Comparison of ENCODE assay signal across 7 cellular contexts in the genomic region with DNA sequence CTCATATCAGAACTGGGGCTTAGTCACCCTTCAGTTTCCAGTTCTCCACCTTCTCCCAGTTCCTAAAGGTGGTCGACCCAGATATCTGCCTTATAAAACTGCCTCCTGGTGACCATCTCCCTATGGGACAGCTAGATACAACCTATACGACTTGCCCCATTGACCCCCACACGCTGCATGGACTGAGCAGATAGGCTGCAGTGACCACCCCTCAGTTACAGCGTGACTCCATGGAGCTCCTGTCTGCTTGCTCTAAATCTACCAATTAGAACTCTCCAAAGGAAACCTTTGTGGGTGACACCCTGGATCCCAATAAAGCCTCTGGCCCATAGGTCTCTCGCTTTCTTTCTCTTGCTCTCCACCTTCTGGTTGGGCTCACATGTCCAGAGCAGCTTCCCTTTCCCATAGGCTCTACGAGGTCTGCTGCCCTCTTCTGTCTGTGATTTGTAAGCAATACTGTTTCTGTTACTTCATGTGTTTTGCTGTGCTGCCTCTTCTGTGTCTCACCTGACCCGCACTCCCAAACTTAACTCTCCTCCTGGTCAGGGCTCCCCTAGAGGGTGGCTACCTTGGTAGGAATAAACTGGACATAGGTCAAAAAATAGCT.
DNase-seq lines count a peak whose midpoint lies in the region; ATAC-seq, FAIRE-seq and TF ChIP-seq lines count a peak whose summit lies in the region.

No MANE protein-coding gene starts in this region.

- H3K4me1 ChIP-seq in pancreas: no peaks in the 10 kb centered on the region

- no peaks in the 10 kb centered on the region for H3K4me1 Mint-ChIP-seq in chondrocyte (ENCODE audit: low read depth)
- no peaks in the 10 kb centered on the region for H3K4me1 Mint-ChIP-seq in glutamatergic neuron (ENCODE audit: low read depth, unreplicated experiment)

- 54 to 65% methylated on average over 6 to 7 of the region's 7 CpGs for WGBS in pancreas, 2 donors

- no peak overlapping the region for H3K4me3 ChIP-seq in pancreas

- H3K4me3 Mint-ChIP-seq in chondrocyte (ENCODE audit: unreplicated experiment): no peak overlapping the region
- no peak overlapping the region for H3K4me3 Mint-ChIP-seq in glutamatergic neuron (ENCODE audit: unreplicated experiment)

- no peak overlapping the region for H3K27ac ChIP-seq in pancreas

- H3K27me3 Mint-ChIP-seq in chondrocyte (ENCODE audit: low read depth) (no peaks in the 10 kb centered on the region), glutamatergic neuron (ENCODE audit: unreplicated experiment) (peaks cover 3% of the 10 kb centered on the region)

- no peaks in the 10 kb centered on the region for H3K36me3 ChIP-seq in pancreas

- H3K27me3 ChIP-seq in pancreas: no peaks in the 10 kb centered on the region

- no peaks in the 10 kb centered on the region for H3K9me3 ChIP-seq in pancreas

- intact Hi-C loops in pancreas (cut with DNase I): loop anchor here in 1 of 3 donors (10.0 kb wide), 1 partner anchor 476 kb away; no protein-coding TSS in a partner anchor

- H3K27ac Mint-ChIP-seq in chondrocyte (ENCODE audit: unreplicated experiment) (no peak overlapping the region), glutamatergic neuron (ENCODE audit: unreplicated experiment) (no peak overlapping the region)

- DNase-seq in LoVo (ENCODE audit: low spot score): peak; percentile 15
- no peak for DNase-seq in chondrocyte (ENCODE audit: low spot score)
- peak in 3 of 6 donors; percentile 46 to 64 (median 51) for DNase-seq in pancreas
- DNase-seq in activated CD4-positive, alpha-beta T cell treated with anti-CD3 and anti-CD28 coated beads, Interleukin-2, amount 50 U/mL, for 4 hours: no peak
- DNase-seq in effector CD4-positive, alpha-beta T cell: no peak
- no peak for DNase-seq in glutamatergic neuron

- H3K36me3 Mint-ChIP-seq in chondrocyte (ENCODE audit: low read depth) (no peaks in the 10 kb centered on the region), glutamatergic neuron (ENCODE audit: unreplicated experiment) (no peaks in the 10 kb centered on the region)

- TF ChIP-seq CTCF in GM12874 (IDR thresholded peaks at IDR 0.05; ENCODE audit: insufficient read depth, low read depth, low read length) (peak; percentile 41; the same call in 1 of the 2 replicates), chondrocyte (IDR thresholded peaks at IDR 0.05) (peak; percentile 65), pancreas (IDR thresholded peaks at IDR 0.05) (peak in 3 of 4 donors; percentile 21 to 35 (median 28)), glutamatergic neuron (IDR thresholded peaks at IDR 0.05; ENCODE audit: partially characterized antibody, unreplicated experiment) (no peak)

- H3K9me3 Mint-ChIP-seq in chondrocyte (ENCODE audit: low read depth) (peaks cover 3% of the 10 kb centered on the region), glutamatergic neuron (ENCODE audit: unreplicated experiment) (no peaks in the 10 kb centered on the region)

- FAIRE-seq in pancreas (lab: Jason Lieb, UNC): no peak

- ATAC-seq in pancreas: peak; percentile 90 to 100 (median 95)
